8 cellular contexts compared by ENCODE assay signal in genomic region chr19:9818734-9819589, GRCh38. TPM values are rescaled to one million over a fixed set of nuclear protein-coding genes. Genes with fewer than 3 reads are reported as not detected.
DNase-seq lines count a peak whose midpoint lies in the region; ATAC-seq, FAIRE-seq and TF ChIP-seq lines count a peak whose summit lies in the region.

TSS of gene FBXL12 (minus strand) at chr19:9819079. CDS start at chr19:9818813, 266 bp downstream.

- DNase-seq in ACHN (peak; percentile 98), NCI-H2227 treated with DMSO at 0.1 percent for 48 hours (lab: John Stamatoyannopoulos, UW) (peak; percentile 95), bronchial epithelial cell (ENCODE audit: low read depth) (peak; percentile 94), small intestine (peak; percentile 100)

- 0 to 1% (median 1%) methylated on average over 70 to 81 of the region's 81 CpGs for WGBS in small intestine, 3 donors

- H3K27me3 ChIP-seq in bronchial epithelial cell (ENCODE audit: control insufficient read depth, insufficient read depth, low read length) (no peaks in the 10 kb centered on the region), iPS-20b (ENCODE audit: insufficient read depth, low read length) (no peaks in the 10 kb centered on the region), small intestine (ENCODE audit: control insufficient read depth in 2 of 2, insufficient read depth in 2 of 2, low read length in 2 of 2) (no peaks in the 10 kb centered on the region)

- peak within 1 kb of the TSS; percentile 99 for H3K27ac ChIP-seq in iPS-20b (ENCODE audit: low read length)
- peak within 1 kb of the TSS; percentile 97 to 99 for H3K27ac ChIP-seq in small intestine (ENCODE audit: low read depth in 1 of 2, low read length in 1 of 2)

- ATAC-seq in GM18873 (IDR thresholded peaks at IDR 0.05; ENCODE audit: low FRiP score, unreplicated experiment) = peak; percentile 72
- ATAC-seq in HG03139 (IDR thresholded peaks at IDR 0.05; ENCODE audit: unreplicated experiment) = peak; percentile 78

- H3K9me3 ChIP-seq in iPS-20b (ENCODE audit: insufficient read depth, low read depth, low read length) (0 out of 2 replicates have a peak, but pooled peaks cover 7% of the 10 kb centered on the region), small intestine (ENCODE audit: control insufficient read depth, low read depth) (no peaks in the 10 kb centered on the region)

- H3K36me3 ChIP-seq in bronchial epithelial cell (ENCODE audit: control insufficient read depth, insufficient read depth, low read length) (no peaks in the 10 kb centered on the region), iPS-20b (ENCODE audit: insufficient read depth, low read depth, low read length) (peaks cover under 1% of the 10 kb centered on the region; the same call in 1 of the 2 replicates), small intestine (ENCODE audit: control insufficient read depth in 2 of 2, insufficient read depth in 2 of 2, low read length in 2 of 2) (no peaks in the 10 kb centered on the region)

- TF ChIP-seq CTCF in WI38 (IDR thresholded peaks at IDR 0.05; ENCODE audit: low read depth, low read length) = no peak
- no peak for TF ChIP-seq CTCF in bronchial epithelial cell (IDR thresholded peaks at IDR 0.05; ENCODE audit: insufficient read depth, low read length, severe bottlenecking)

- FAIRE-seq in bronchial epithelial cell (lab: Jason Lieb, UNC) (peak; percentile 7), small intestine (lab: Jason Lieb, UNC) (peak; percentile 30)

- H3K9ac ChIP-seq in iPS-20b (ENCODE audit: low read depth, low read length) = peak within 1 kb of the TSS; percentile 96; the same call in 1 of the 2 replicates

- H3K4me1 ChIP-seq in iPS-20b (ENCODE audit: insufficient read depth, low read length) = no peaks in the 10 kb centered on the region
- H3K4me1 ChIP-seq in small intestine (ENCODE audit: control insufficient read depth in 2 of 2, insufficient read depth in 1 of 2, low read depth in 1 of 2, low read length in 1 of 2) = no peaks in the 10 kb centered on the region

- H3K4me3 ChIP-seq in WI38 (ENCODE audit: low read depth, low read length) = peak within 1 kb of the TSS; percentile 99
- peak within 1 kb of the TSS; percentile 84 for H3K4me3 ChIP-seq in bronchial epithelial cell (ENCODE audit: low read depth, low read length)
- H3K4me3 ChIP-seq in iPS-20b (ENCODE audit: low read length) = peak within 1 kb of the TSS; percentile 97
- H3K4me3 ChIP-seq in small intestine (ENCODE audit: low read depth in 1 of 2, low read length in 2 of 2) = peak within 1 kb of the TSS; percentile 86 to 89

- in situ Hi-C loops in ACHN (cut with HindIII; ENCODE audit: low pct_ligation_motif_present, low pct_unique_long_range_greater_than_20kb, low sequenced_read_pairs) = no loop called here

RNA-seq across cellular contexts. Expression of gene FBXL12, which starts in this region (rescaled TPM):
- 4.5 and 7.8 TPM in 2 replicates for total RNA-seq in bronchial epithelial cell
- 10 to 100 TPM; 17.1 to 36.5 (median 27.0) TPM for polyA plus RNA-seq in small intestine

Comparison
In these comparisons a context has a peak if more than half of its experiments do, and no peak if none do; other contexts are left out.
1. Peak in every context shown above with its lines: DNase-seq, ATAC-seq, H3K4me3 ChIP-seq and H3K27ac ChIP-seq.